27 cellular contexts compared by ENCODE assay signal in genomic region chr4:143397335-143397734, GRCh38.
DNase-seq lines count a peak whose midpoint lies in the region; ATAC-seq, FAIRE-seq and TF ChIP-seq lines count a peak whose summit lies in the region.
"Had no signal": no experiment of that assay in that cellular context is flagged by ENCODE, and none has a peak within 500 bp of the region (broad histone marks: within the 10 kb centered on the region; RNA-seq: fewer than 3 reads in every experiment).

No MANE protein-coding gene starts in this region.

- in situ Hi-C loops in HepG2 (cut with HindIII; ENCODE audit: extremely low pct_ligation_motif_present, low pct_unique_long_range_greater_than_20kb) = no loop called here

- POLR2A ChIA-PET in HepG2 (lab: Yijun Ruan, JAX) = no interaction called here
- POLR2A ChIA-PET in activated CD4-positive, alpha-beta T cell treated with anti-CD3 and anti-CD28 coated beads for 36 hours (lab: Charles Lee) = no interaction called here

- intact Hi-C loops in HepG2 (cut with micrococcal nuclease; ENCODE audit: unreplicated experiment) = loop anchor here (5.0 kb wide), 1 partner anchor 60 kb away; the partner anchor contains the start of gene GAB1
- intact Hi-C loops in right lobe of liver (cut with DNase I) = no loop called here
- intact Hi-C loops in activated CD4-positive, alpha-beta T cell treated with anti-CD3 and anti-CD28 coated beads for 36 hours (cut with DNase I, micrococcal nuclease) = loop anchor here in 1 of 2 experiments (5.0 kb wide), 1 partner anchor 85 kb away; no protein-coding TSS in a partner anchor
- intact Hi-C loops in sigmoid colon (cut with DNase I) = no loop called here
- intact Hi-C loops in colonic mucosa (cut with DNase I) = no loop called here

- H2BK5ac ChIP-seq in mesenchymal stem cell (ENCODE audit: low read depth, low read length, poor library complexity, severe bottlenecking) = no peak overlapping the region

- H3K36me3 ChIP-seq in HepG2 (replicated peaks in 1 of 2; ENCODE audit: control insufficient read depth in 1 of 2, insufficient read depth in 2 of 2, low read length in 2 of 2) (no peaks in the 10 kb centered on the region), right lobe of liver (no peaks in the 10 kb centered on the region), mesenchymal stem cell (ENCODE audit: control insufficient read depth in 1 of 2, insufficient read depth in 2 of 2, low read depth in 1 of 2, low read length in 2 of 2) (peaks cover 0 to 2% of the 10 kb centered on the region in 2 experiments), sigmoid colon (no peaks in the 10 kb centered on the region), colonic mucosa (no peaks in the 10 kb centered on the region)
- H3K36me3 ChIP-seq: lower lobe of right lung, upper lobe of right lung had no signal

- no peak for TF ChIP-seq CTCF in HepG2 (CRISPR knock-in tag; IDR thresholded peaks at IDR 0.05)
- TF ChIP-seq CTCF in right lobe of liver (IDR thresholded peaks at IDR 0.05) = no peak
- no peak for TF ChIP-seq CTCF in coronary artery (IDR thresholded peaks at IDR 0.05)
- TF ChIP-seq CTCF in sigmoid colon (IDR thresholded peaks at IDR 0.05) = no peak
- no peak for TF ChIP-seq CTCF in colonic mucosa (IDR thresholded peaks at IDR 0.05)

- no peaks in the 10 kb centered on the region for H3K9me3 Mint-ChIP-seq in activated CD4-positive, alpha-beta T cell treated with anti-CD3 and anti-CD28 coated beads for 36 hours (ENCODE audit: low read depth)
- H3K9me3 Mint-ChIP-seq: GM23338; immature natural killer cell; stimulated activated naive CD8-positive, alpha-beta T cell treated with anti-CD3 and anti-CD28 coated beads, Interleukin-15, amount 100 ng/mL, for 72 hours; T-helper 1 cell treated with Interleukin-12 subunit alpha and Interleukin-12 subunit beta and Interleukin-4 antibody, amounts not matched to agents 30 μg/mL and 1 μg/mL, for 36 hours had no signal

- no peak overlapping the region for H3K4ac ChIP-seq in mesenchymal stem cell (ENCODE audit: low read depth in 1 of 2, low read length in 2 of 2)

- H3K36me3 Mint-ChIP-seq in activated CD4-positive, alpha-beta T cell treated with anti-CD3 and anti-CD28 coated beads for 36 hours (ENCODE audit: low read depth) = no peaks in the 10 kb centered on the region
- H3K36me3 Mint-ChIP-seq: immature natural killer cell had no signal

- DNase-seq in HepG2 (ENCODE audit: low spot score) = no peak
- DNase-seq in right lobe of liver = no peak
- DNase-seq in coronary artery (ENCODE audit: low spot score) = no peak
- no peak for DNase-seq in mesenchymal stem cell
- no peak for DNase-seq in occipital lobe (lab: John Stamatoyannopoulos, UW)
- DNase-seq in activated CD4-positive, alpha-beta T cell treated with anti-CD3 and anti-CD28 coated beads for 36 hours = no peak
- DNase-seq in sigmoid colon = no peak
- no peak for DNase-seq in colonic mucosa
- DNase-seq: activated CD4-positive, alpha-beta T cell treated with anti-CD3 and anti-CD28 coated beads, Interleukin-2, amount 50 U/mL, for 4 hours; activated gamma-delta T cell treated with Interleukin-2 at 50 U/mL for 16 hours; aorta; immature natural killer cell; Kasumi-1; lower lobe of right lung; NCI-H1105; NCI-H510A treated with DMSO at 0.1 percent for 48 hours; Right ventricle myocardium superior; stimulated activated CD4-positive, alpha-beta T cell treated with anti-CD3 and anti-CD28 coated beads, Interleukin-4, amount 100 ng/mL, for 1 hour; stimulated activated naive CD8-positive, alpha-beta T cell treated with anti-CD3 and anti-CD28 coated beads, Interleukin-15, amount 100 ng/mL, for 72 hours; upper lobe of right lung had no signal

- H2AFZ ChIP-seq in HepG2 (ENCODE audit: low read length) (no peak overlapping the region), mesenchymal stem cell (ENCODE audit: low read depth, low read length) (no peak overlapping the region)
- H2AFZ ChIP-seq: GM23338, parathyroid adenoma had no signal

- H3K4me1 ChIP-seq in HepG2 (ENCODE audit: insufficient read depth, low read length) (peaks cover 6% of the 10 kb centered on the region), right lobe of liver (peaks cover 0 to 6% (median 0%) of the 10 kb centered on the region in 4 donors), mesenchymal stem cell (ENCODE audit: control insufficient read depth, insufficient read depth, low read depth, low read length) (no peaks in the 10 kb centered on the region), sigmoid colon (peaks cover 0 to 82% (median 57%) of the 10 kb centered on the region in 4 donors), colonic mucosa (no peaks in the 10 kb centered on the region)

- no peak overlapping the region for H2BK12ac ChIP-seq in mesenchymal stem cell (ENCODE audit: low read length in 2 of 2)

- TF ChIP-seq EP300 in HepG2 (IDR thresholded peaks at IDR 0.05; ENCODE audit: low read depth in 2 of 2, low read length in 2 of 2) (no peak), HepG2 (CRISPR knock-in tag; IDR thresholded peaks at IDR 0.05; ENCODE audit: borderline replicate concordance) (no peak), sigmoid colon (IDR thresholded peaks at IDR 0.05) (no peak)

- H3K4me3 ChIP-seq in HepG2 (replicated peaks in 1 of 3; ENCODE audit: insufficient read depth in 1 of 3, low read depth in 2 of 3, low read length in 3 of 3) = no peak overlapping the region
- no peak overlapping the region for H3K4me3 ChIP-seq in right lobe of liver
- no peak overlapping the region for H3K4me3 ChIP-seq in coronary artery
- no peak overlapping the region for H3K4me3 ChIP-seq in mesenchymal stem cell (ENCODE audit: insufficient read depth in 1 of 2, low read depth in 1 of 2, low read length in 2 of 2)
- H3K4me3 ChIP-seq in sigmoid colon = no peak overlapping the region
- H3K4me3 ChIP-seq in colonic mucosa = no peak overlapping the region
- H3K4me3 ChIP-seq: GM12878, GM23338, lower lobe of right lung, skin epidermis, upper lobe of right lung had no signal

- H3K9me3 ChIP-seq in HepG2 (ENCODE audit: low read length) (no peaks in the 10 kb centered on the region), right lobe of liver (no peaks in the 10 kb centered on the region), mesenchymal stem cell (ENCODE audit: control insufficient read depth, low read length) (no peaks in the 10 kb centered on the region), sigmoid colon (no peaks in the 10 kb centered on the region), colonic mucosa (no peaks in the 10 kb centered on the region)
- H3K9me3 ChIP-seq: lower lobe of right lung, upper lobe of right lung had no signal

- no peaks in the 10 kb centered on the region for H4K20me1 ChIP-seq in HepG2 (ENCODE audit: insufficient read depth, low read length)

- no peak overlapping the region for H3K23ac ChIP-seq in mesenchymal stem cell (ENCODE audit: low read length in 2 of 2)

- H3K4me1 Mint-ChIP-seq in activated CD4-positive, alpha-beta T cell treated with anti-CD3 and anti-CD28 coated beads for 36 hours = peaks cover 2% of the 10 kb centered on the region
- H3K4me1 Mint-ChIP-seq: stimulated activated naive CD8-positive, alpha-beta T cell treated with anti-CD3 and anti-CD28 coated beads, Interleukin-15, amount 100 ng/mL, for 72 hours had no signal

- no peak overlapping the region for H4K8ac ChIP-seq in mesenchymal stem cell (ENCODE audit: low read length)

- H3K27ac ChIP-seq in HepG2 (ENCODE audit: extremely low read length, insufficient read depth, low read length) (no peak overlapping the region), right lobe of liver (no peak overlapping the region), coronary artery (peak overlapping the region; percentile 36 to 61), mesenchymal stem cell (ENCODE audit: low read length, poor library complexity, severe bottlenecking) (no peak overlapping the region), sigmoid colon (peak overlapping the region in 2 of 4 donors; percentile 38 to 67), colonic mucosa (no peak overlapping the region)
- H3K27ac ChIP-seq: lower lobe of right lung, parathyroid adenoma, skin epidermis, upper lobe of right lung had no signal

- 94% methylated on average over 1 of the region's 1 CpG for WGBS in HepG2 (ENCODE audit: low lambda C conversion rate)
- WGBS in right lobe of liver (ENCODE audit: insufficient coverage, low coverage, low lambda C conversion rate, missing lambda C conversion rate) = 55% methylated on average over 1 of the region's 1 CpG
- no CpG with 5 or more reads among the region's 1 CpG for WGBS in mesenchymal stem cell
- 53 to 77% methylated on average over 1 of the region's 1 CpG for WGBS in sigmoid colon, 2 donors

- no peak overlapping the region for H2BK15ac ChIP-seq in mesenchymal stem cell (ENCODE audit: low read depth, poor library complexity, severe bottlenecking)

- H4K91ac ChIP-seq in mesenchymal stem cell (ENCODE audit: low read length) = no peak overlapping the region

- H3K27ac Mint-ChIP-seq in activated CD4-positive, alpha-beta T cell treated with anti-CD3 and anti-CD28 coated beads for 36 hours = no peak overlapping the region
- H3K27ac Mint-ChIP-seq: GM23338; immature natural killer cell; T-helper 1 cell treated with Interleukin-12 subunit alpha and Interleukin-12 subunit beta and Interleukin-4 antibody, amounts not matched to agents 30 μg/mL and 1 μg/mL, for 36 hours had no signal

- CTCF ChIA-PET in HepG2 (lab: Yijun Ruan, JAX; ENCODE audit: low intra/inter-chr PET ratio, low total read pairs) = no interaction called here
- CTCF ChIA-PET in activated CD4-positive, alpha-beta T cell treated with anti-CD3 and anti-CD28 coated beads for 36 hours (lab: Charles Lee) = interaction anchor here (0.5 to 1.1 kb wide), 2 partner anchors 14 to 250 kb away, joined by 3 read pairs; no protein-coding TSS in a partner anchor

- H3K27me3 ChIP-seq in HepG2 (ENCODE audit: control insufficient read depth in 1 of 2, insufficient read depth in 2 of 2, low read length in 2 of 2) (no peaks in the 10 kb centered on the region), right lobe of liver (no peaks in the 10 kb centered on the region), mesenchymal stem cell (ENCODE audit: control insufficient read depth in 1 of 2, insufficient read depth in 1 of 2, low read length in 2 of 2) (no peaks in the 10 kb centered on the region), sigmoid colon (no peaks in the 10 kb centered on the region), colonic mucosa (no peaks in the 10 kb centered on the region)
- H3K27me3 ChIP-seq: upper lobe of right lung had no signal

- H3K79me2 ChIP-seq in HepG2 (ENCODE audit: insufficient read depth, low read length) = no peaks in the 10 kb centered on the region
- H3K79me2 ChIP-seq: parathyroid adenoma had no signal

- no peak for TF ChIP-seq RAD21 in HepG2 (CRISPR knock-in tag; IDR thresholded peaks at IDR 0.05)

- H3K27me3 Mint-ChIP-seq in activated CD4-positive, alpha-beta T cell treated with anti-CD3 and anti-CD28 coated beads for 36 hours = peaks cover 2% of the 10 kb centered on the region

- ATAC-seq in HepG2 = no peak
- no peak for ATAC-seq in right lobe of liver
- no peak for ATAC-seq in activated CD4-positive, alpha-beta T cell treated with anti-CD3 and anti-CD28 coated beads for 36 hours
- ATAC-seq: GM12878; lower lobe of right lung; stimulated activated naive CD8-positive, alpha-beta T cell treated with anti-CD3 and anti-CD28 coated beads, Interleukin-15, amount 100 ng/mL, for 72 hours; upper lobe of right lung had no signal

- no peak overlapping the region for H3K9ac ChIP-seq in HepG2 (ENCODE audit: insufficient read depth, low read depth, low read length)
- peak overlapping the region; percentile 25 for H3K9ac ChIP-seq in mesenchymal stem cell (ENCODE audit: low read length)
- H3K9ac ChIP-seq in colonic mucosa (ENCODE audit: low read depth in 2 of 2, low read length in 2 of 2) = no peak overlapping the region
- H3K9ac ChIP-seq: parathyroid adenoma had no signal

- H3K4me3 Mint-ChIP-seq in activated CD4-positive, alpha-beta T cell treated with anti-CD3 and anti-CD28 coated beads for 36 hours = no peak overlapping the region
- H3K4me3 Mint-ChIP-seq: GM23338; immature natural killer cell; stimulated activated naive CD8-positive, alpha-beta T cell treated with anti-CD3 and anti-CD28 coated beads, Interleukin-15, amount 100 ng/mL, for 72 hours; T-helper 1 cell treated with Interleukin-12 subunit alpha and Interleukin-12 subunit beta and Interleukin-4 antibody, amounts not matched to agents 30 μg/mL and 1 μg/mL, for 36 hours had no signal

- H3K18ac ChIP-seq in mesenchymal stem cell (ENCODE audit: low read depth in 1 of 2, low read length in 2 of 2) = no peak overlapping the region

- peaks cover 18% of the 10 kb centered on the region for H3K79me1 ChIP-seq in mesenchymal stem cell (replicated peaks; ENCODE audit: low read length, poor library complexity, severe bottlenecking)

- TF ChIP-seq POLR2A in HepG2 (IDR thresholded peaks at IDR 0.05; ENCODE audit: insufficient read depth in 1 of 2, low read depth in 2 of 2, low read length in 2 of 2) (no peak), right lobe of liver (IDR thresholded peaks at IDR 0.05) (no peak), sigmoid colon (IDR thresholded peaks at IDR 0.05) (no peak)

- BruUV-seq in HepG2 (replicated peaks; lab: Mats Ljungman, UMichigan) = no TSS peak

- no peak overlapping the region for H2AK5ac ChIP-seq in mesenchymal stem cell (ENCODE audit: low read length, severe bottlenecking)

- H3K4me2 ChIP-seq in HepG2 (ENCODE audit: low read depth, low read length) (no peak overlapping the region), mesenchymal stem cell (ENCODE audit: low read length, poor library complexity, severe bottlenecking) (no peak overlapping the region)

- no peak for FAIRE-seq in HepG2 (lab: Jason Lieb, UNC)
- FAIRE-seq: D721Med, GM12878, GM19239 had no signal

- H3K14ac ChIP-seq in mesenchymal stem cell (ENCODE audit: low read length in 2 of 2) = no peak overlapping the region

- H2BK120ac ChIP-seq in mesenchymal stem cell (ENCODE audit: low read depth, low read length) = no peak overlapping the region

Comparison
In these comparisons a context has a peak if more than half of its experiments do, and no peak if none do; other contexts are left out.
1. H3K27ac ChIP-seq: peak in coronary artery (2 of 2); none in HepG2 (single experiment), right lobe of liver (0 of 3), mesenchymal stem cell (single experiment) and colonic mucosa (single experiment).